Comparison of ENCODE assay signal across 25 cellular contexts in genomic region chr16:71259086-71259485, GRCh38. TPM values are rescaled to one million over a fixed set of nuclear protein-coding genes. Genes with fewer than 3 reads are reported as not detected.
"Had no signal": no experiment of that assay in that cellular context is flagged by ENCODE, and none has a peak within 500 bp of the region (broad histone marks: within the 10 kb centered on the region; RNA-seq: fewer than 3 reads in every experiment).

No MANE protein-coding gene starts in this region.

- H3K4me1 Mint-ChIP-seq: stimulated activated effector memory CD8-positive, alpha-beta T cell treated with anti-CD3 and anti-CD28 coated beads, Interleukin-12 subunit alpha, Interleukin-12 subunit beta, amount 100 ng/mL, for 72 hours had no signal

- H3K27ac ChIP-seq: dorsolateral prefrontal cortex, epithelial cell of prostate, gastrocnemius medialis, ovary, psoas muscle, sigmoid colon, stomach, tibial artery, upper lobe of left lung had no signal

- ATAC-seq: esophagus mucosa; gastrocnemius medialis; left lobe of liver; psoas muscle; right cardiac atrium; stimulated activated effector memory CD8-positive, alpha-beta T cell treated with anti-CD3 and anti-CD28 coated beads, Interleukin-12 subunit alpha, Interleukin-12 subunit beta, amount 100 ng/mL, for 72 hours had no signal

- H3K4me3 Mint-ChIP-seq: memory B cell; nephron progenitor cell; stimulated activated effector memory CD8-positive, alpha-beta T cell treated with anti-CD3 and anti-CD28 coated beads, Interleukin-12 subunit alpha, Interleukin-12 subunit beta, amount 100 ng/mL, for 72 hours had no signal

- H3K4me1 ChIP-seq: gastrocnemius medialis, psoas muscle, sigmoid colon, stomach, tibial artery, upper lobe of left lung had no signal

- DNase-seq: cortex of kidney; dorsolateral prefrontal cortex; effector CD4-positive, alpha-beta T cell; foreskin fibroblast; gastrocnemius medialis; kidney; nephron progenitor cell; ovary; posterior cingulate gyrus; psoas muscle; right cardiac atrium; sigmoid colon; stimulated activated CD4-positive, alpha-beta T cell treated with anti-CD3 and anti-CD28 coated beads, Interleukin-2, amount 100 ng/mL, for 24 hours; stimulated activated CD4-positive, alpha-beta T cell treated with anti-CD3 and anti-CD28 coated beads, Interleukin-4, amount 100 ng/mL, for 24 hours; stimulated activated naive CD4-positive, alpha-beta T cell treated with Interleukin-2 at 50 U/mL for 16 hours; stomach; tibial artery; upper lobe of left lung had no signal

- H3K4me3 ChIP-seq: dorsolateral prefrontal cortex, gastrocnemius medialis, lung, ovary, psoas muscle, sigmoid colon, stomach, tibial artery, upper lobe of left lung had no signal

- H3K27ac Mint-ChIP-seq: memory B cell; nephron progenitor cell; stimulated activated effector memory CD8-positive, alpha-beta T cell treated with anti-CD3 and anti-CD28 coated beads, Interleukin-12 subunit alpha, Interleukin-12 subunit beta, amount 100 ng/mL, for 72 hours had no signal

- H3K9me3 Mint-ChIP-seq: memory B cell; nephron progenitor cell; stimulated activated effector memory CD8-positive, alpha-beta T cell treated with anti-CD3 and anti-CD28 coated beads, Interleukin-12 subunit alpha, Interleukin-12 subunit beta, amount 100 ng/mL, for 72 hours had no signal

- H3K36me3 Mint-ChIP-seq: memory B cell; stimulated activated effector memory CD8-positive, alpha-beta T cell treated with anti-CD3 and anti-CD28 coated beads, Interleukin-12 subunit alpha, Interleukin-12 subunit beta, amount 100 ng/mL, for 72 hours had no signal

- H3K27me3 ChIP-seq: dorsolateral prefrontal cortex, gastrocnemius medialis, ovary, sigmoid colon, stomach, tibial artery, upper lobe of left lung had no signal

- H3K36me3 ChIP-seq: gastrocnemius medialis, ovary, sigmoid colon, stomach, tibial artery, upper lobe of left lung had no signal

- H3K9me3 ChIP-seq: gastrocnemius medialis, ovary, psoas muscle, sigmoid colon, stomach, tibial artery, upper lobe of left lung had no signal

RNA-seq across cellular contexts. Expression of gene HYDIN, which starts 28.6 kb away (rescaled TPM):
- total RNA-seq: glomerular endothelial cell had no signal
